35 cellular contexts compared by ENCODE assay signal in genomic region chr2:146226077-146226476, GRCh38.
A peak's percentile ranks its signal among the peaks of the same experiment; 100 is the strongest.
DNase-seq lines count a peak whose midpoint lies in the region; ATAC-seq and TF ChIP-seq lines count a peak whose summit lies in the region.
"Had no signal": no experiment of that assay in that cellular context is flagged by ENCODE, and none has a peak within 500 bp of the region (broad histone marks: within the 10 kb centered on the region; RNA-seq: fewer than 3 reads in every experiment).

No MANE protein-coding gene starts in this region.

- H3K36me3 ChIP-seq in neural cell (ENCODE audit: insufficient read depth, low read length) (no peaks in the 10 kb centered on the region), neuronal stem cell (replicated peaks in 1 of 2; ENCODE audit: control insufficient read depth in 2 of 2, insufficient read depth in 2 of 2, low read length in 2 of 2) (no peaks in the 10 kb centered on the region)
- H3K36me3 ChIP-seq: BE2C; BLaER1; BLaER1 treated with 17β-estradiol and CSF1 and Interleukin-3, amounts not matched to agents 10 nM and 100 nM had no signal

- H2BK5ac ChIP-seq in neuronal stem cell (ENCODE audit: low read length): no peak overlapping the region

- H3K4me1 ChIP-seq in neuronal stem cell (ENCODE audit: control insufficient read depth in 2 of 2, insufficient read depth in 1 of 2, low read depth in 1 of 2, low read length in 2 of 2) (no peaks in the 10 kb centered on the region), foreskin keratinocyte (no peaks in the 10 kb centered on the region)
- H3K4me1 ChIP-seq: A549, BE2C, BLaER1, Caco-2 had no signal

- TF ChIP-seq EP300 in neural cell (conservative IDR thresholded peaks at IDR 0.05; ENCODE audit: poor library complexity, severe bottlenecking): no peak

- intact Hi-C loops in activated CD4-positive, alpha-beta T cell treated with anti-CD3 and anti-CD28 coated beads for 36 hours (cut with DNase I, micrococcal nuclease): no loop called here

- H3K9ac ChIP-seq in neural cell (ENCODE audit: low read length): no peak overlapping the region
- no peak overlapping the region for H3K9ac ChIP-seq in neuronal stem cell (ENCODE audit: low read depth, low read length, poor library complexity)
- H3K9ac ChIP-seq: BLaER1; BLaER1 treated with 17β-estradiol and CSF1 and Interleukin-3, amounts not matched to agents 10 nM and 100 nM had no signal

- peak overlapping the region; percentile 66 for H3K27ac Mint-ChIP-seq in nephron progenitor cell
- H3K27ac Mint-ChIP-seq in activated CD4-positive, alpha-beta T cell treated with anti-CD3 and anti-CD28 coated beads for 36 hours: no peak overlapping the region
- H3K27ac Mint-ChIP-seq: B cell; CD4-positive, alpha-beta memory T cell; CD4-positive, alpha-beta T cell; CD4-positive, CD25-positive, alpha-beta regulatory T cell; CD8-positive, alpha-beta memory T cell; CD8-positive, alpha-beta T cell had no signal

- H4K8ac ChIP-seq in neuronal stem cell (ENCODE audit: low read depth, low read length): no peak overlapping the region

- peaks cover 49% of the 10 kb centered on the region for H3K4me1 Mint-ChIP-seq in nephron progenitor cell
- no peaks in the 10 kb centered on the region for H3K4me1 Mint-ChIP-seq in activated CD4-positive, alpha-beta T cell treated with anti-CD3 and anti-CD28 coated beads for 36 hours
- H3K4me1 Mint-ChIP-seq: CD14-positive monocyte; CD4-positive, alpha-beta memory T cell; CD4-positive, CD25-positive, alpha-beta regulatory T cell; CD8-positive, alpha-beta memory T cell had no signal

- H3K4ac ChIP-seq in neuronal stem cell (ENCODE audit: low read length): no peak overlapping the region

- H3K4me3 Mint-ChIP-seq in nephron progenitor cell: no peak overlapping the region
- H3K4me3 Mint-ChIP-seq in activated CD4-positive, alpha-beta T cell treated with anti-CD3 and anti-CD28 coated beads for 36 hours: no peak overlapping the region
- H3K4me3 Mint-ChIP-seq: B cell; CD14-positive monocyte; CD4-positive, alpha-beta memory T cell; CD4-positive, alpha-beta T cell; CD4-positive, CD25-positive, alpha-beta regulatory T cell; CD8-positive, alpha-beta memory T cell; CD8-positive, alpha-beta T cell had no signal

- no peaks in the 10 kb centered on the region for H3K36me3 Mint-ChIP-seq in nephron progenitor cell (ENCODE audit: low read depth)
- H3K36me3 Mint-ChIP-seq in activated CD4-positive, alpha-beta T cell treated with anti-CD3 and anti-CD28 coated beads for 36 hours (ENCODE audit: low read depth): no peaks in the 10 kb centered on the region
- H3K36me3 Mint-ChIP-seq: CD14-positive monocyte; CD4-positive, alpha-beta memory T cell; CD4-positive, CD25-positive, alpha-beta regulatory T cell; CD8-positive, alpha-beta memory T cell; CD8-positive, alpha-beta T cell had no signal

- WGBS in neuronal stem cell (ENCODE audit: extremely low coverage in 2 of 2, insufficient read length in 2 of 2, insufficient replicate concordance in 1 of 2), 2 donors: no CpG with 5 or more reads among the region's 2 CpGs

- H3K9me3 ChIP-seq in neural cell (ENCODE audit: low read length) (no peaks in the 10 kb centered on the region), neuronal stem cell (replicated peaks in 1 of 2; ENCODE audit: control insufficient read depth in 2 of 2, insufficient read depth in 1 of 2, low read depth in 1 of 2, low read length in 2 of 2) (no peaks in the 10 kb centered on the region)
- H3K9me3 ChIP-seq: A549; BE2C; BLaER1; BLaER1 treated with 17β-estradiol and CSF1 and Interleukin-3, amounts not matched to agents 10 nM and 100 nM; Caco-2 had no signal

- H2BK15ac ChIP-seq in neuronal stem cell (ENCODE audit: low read length): no peak overlapping the region

- DNase-seq in HEK293T (ENCODE audit: extremely low spot score) (no peak), nephron progenitor cell (no peak), neuronal stem cell (ENCODE audit: low spot score) (no peak), foreskin keratinocyte (no peak)
- DNase-seq in activated CD4-positive, alpha-beta T cell treated with anti-CD3 and anti-CD28 coated beads for 36 hours: no peak
- DNase-seq in stimulated activated naive CD8-positive, alpha-beta T cell treated with anti-CD3 and anti-CD28 coated beads, Interleukin-15, Interleukin-2, amounts not matched to agents 100 U/mL and 50 U/mL, for 24 hours: no peak
- DNase-seq: 8988T; ACHN; AML-193; BE2C; C1 segment of cervical spinal cord; Caco-2; Calu3; CD4-positive, alpha-beta memory T cell; CD4-positive, alpha-beta T cell; CD4-positive, CD25-positive, alpha-beta regulatory T cell; CD8-positive, alpha-beta memory T cell; CD8-positive, alpha-beta T cell; COR-L47; DMS 273 treated with DMSO at 0.1 percent for 48 hours; DMS153; DMS53; DMS79; DMS79 treated with DMSO at 0.1 percent for 48 hours; DND-41; EL had no signal

- no peak overlapping the region for H2BK120ac ChIP-seq in neuronal stem cell (ENCODE audit: low read depth, low read length)

- no peak overlapping the region for H3K23ac ChIP-seq in neuronal stem cell (ENCODE audit: low read depth, low read length, poor library complexity)

- H3K14ac ChIP-seq in neuronal stem cell (ENCODE audit: low read length): peak overlapping the region; percentile 47

- POLR2A ChIA-PET in HEK293T (lab: Yijun Ruan, JAX): no interaction called here
- POLR2A ChIA-PET in activated CD4-positive, alpha-beta T cell treated with anti-CD3 and anti-CD28 coated beads for 36 hours (lab: Charles Lee): no interaction called here

- H3F3A ChIP-seq in neural cell (ENCODE audit: insufficient read depth, low read length, poor library complexity, severe bottlenecking): no peaks in the 10 kb centered on the region

- CTCF ChIA-PET in HEK293T (lab: Yijun Ruan, JAX): no interaction called here
- CTCF ChIA-PET in activated CD4-positive, alpha-beta T cell treated with anti-CD3 and anti-CD28 coated beads for 36 hours (lab: Charles Lee): no interaction called here

- H3K4me3 ChIP-seq in neural cell (ENCODE audit: low read length) (no peak overlapping the region), neuronal stem cell (ENCODE audit: low read length in 2 of 2) (no peak overlapping the region)
- H3K4me3 ChIP-seq: A549; BLaER1; BLaER1 treated with 17β-estradiol and CSF1 and Interleukin-3, amounts not matched to agents 10 nM and 100 nM had no signal

- no peak overlapping the region for H2BK12ac ChIP-seq in neuronal stem cell (ENCODE audit: low read length)

- H3K4me2 ChIP-seq in neural cell (ENCODE audit: low read length) (no peak overlapping the region), neuronal stem cell (ENCODE audit: insufficient read depth, low read length, poor library complexity, severe bottlenecking) (no peak overlapping the region)
- H3K4me2 ChIP-seq: A549; BLaER1; BLaER1 treated with 17β-estradiol and CSF1 and Interleukin-3, amounts not matched to agents 10 nM and 100 nM had no signal

- no peaks in the 10 kb centered on the region for H3K9me2 ChIP-seq in neural cell (ENCODE audit: insufficient read depth, low read length)

- H3K27me3 Mint-ChIP-seq in nephron progenitor cell (ENCODE audit: low read depth, poor library complexity): no peaks in the 10 kb centered on the region
- no peaks in the 10 kb centered on the region for H3K27me3 Mint-ChIP-seq in activated CD4-positive, alpha-beta T cell treated with anti-CD3 and anti-CD28 coated beads for 36 hours
- H3K27me3 Mint-ChIP-seq: B cell; CD4-positive, alpha-beta memory T cell; CD4-positive, alpha-beta T cell; CD4-positive, CD25-positive, alpha-beta regulatory T cell; CD8-positive, alpha-beta memory T cell had no signal

- H3K9me3 Mint-ChIP-seq in nephron progenitor cell: no peaks in the 10 kb centered on the region
- peaks cover 3% of the 10 kb centered on the region for H3K9me3 Mint-ChIP-seq in activated CD4-positive, alpha-beta T cell treated with anti-CD3 and anti-CD28 coated beads for 36 hours (ENCODE audit: low read depth)

- TF ChIP-seq CTCF in nephron progenitor cell (IDR thresholded peaks at IDR 0.05) (no peak), neural cell (IDR thresholded peaks at IDR 0.05; ENCODE audit: poor library complexity, severe bottlenecking) (no peak), foreskin keratinocyte (conservative IDR thresholded peaks at IDR 0.05) (no peak)

- H3K18ac ChIP-seq in neuronal stem cell (ENCODE audit: low read length): no peak overlapping the region

- H3K27ac ChIP-seq in neural cell (ENCODE audit: low read length): no peak overlapping the region
- H3K27ac ChIP-seq in neuronal stem cell (replicated peaks; ENCODE audit: low read length): no peak overlapping the region
- no peak overlapping the region for H3K27ac ChIP-seq in foreskin keratinocyte
- H3K27ac ChIP-seq: 22Rv1; A549; BLaER1; BLaER1 treated with 17β-estradiol and CSF1 and Interleukin-3, amounts not matched to agents 10 nM and 100 nM; C4-2B had no signal

- no peak overlapping the region for H2AK5ac ChIP-seq in neuronal stem cell (ENCODE audit: low read depth, low read length)

- no peak for TF ChIP-seq RAD21 in neural cell (conservative IDR thresholded peaks at IDR 0.05)

- no peaks in the 10 kb centered on the region for H3K79me1 ChIP-seq in neuronal stem cell (ENCODE audit: low read depth, low read length)

- H4K20me1 ChIP-seq in neural cell (ENCODE audit: insufficient read depth): no peaks in the 10 kb centered on the region
- H4K20me1 ChIP-seq: BLaER1; BLaER1 treated with 17β-estradiol and CSF1 and Interleukin-3, amounts not matched to agents 10 nM and 100 nM had no signal

- H3K79me2 ChIP-seq in neural cell (replicated peaks; ENCODE audit: insufficient read depth, low read length): no peaks in the 10 kb centered on the region

- H4K91ac ChIP-seq in neuronal stem cell (ENCODE audit: low read depth, low read length, poor library complexity): no peak overlapping the region

- H2AFZ ChIP-seq in neural cell (ENCODE audit: low read depth, low read length) (no peak overlapping the region), neuronal stem cell (ENCODE audit: low read length) (no peak overlapping the region)

- ATAC-seq in GM18517 (IDR thresholded peaks at IDR 0.05; ENCODE audit: unreplicated experiment) (no peak), foreskin keratinocyte (no peak)
- no peak for ATAC-seq in activated CD4-positive, alpha-beta T cell treated with anti-CD3 and anti-CD28 coated beads for 36 hours
- no peak for ATAC-seq in stimulated activated naive CD8-positive, alpha-beta T cell treated with anti-CD3 and anti-CD28 coated beads, Interleukin-15, Interleukin-2, amounts not matched to agents 100 U/mL and 50 U/mL, for 24 hours
- ATAC-seq: A549; CD8-positive, alpha-beta T cell had no signal

- no peaks in the 10 kb centered on the region for H3K27me3 ChIP-seq in neural cell (ENCODE audit: insufficient read depth, low read depth, low read length)
- H3K27me3 ChIP-seq in neuronal stem cell (ENCODE audit: control insufficient read depth in 3 of 3, insufficient read depth in 3 of 3, low read depth in 1 of 3, low read length in 3 of 3): no peaks in the 10 kb centered on the region
- H3K27me3 ChIP-seq in foreskin keratinocyte: no peaks in the 10 kb centered on the region
- H3K27me3 ChIP-seq: BE2C; BLaER1; BLaER1 treated with 17β-estradiol and CSF1 and Interleukin-3, amounts not matched to agents 10 nM and 100 nM had no signal

TF ChIP-seq in HEK293T, 16 proteins besides CTCF, POLR2A, EP300 and RAD21 (continues in another document):
- TF ChIP-seq SUZ12 (IDR thresholded peaks at IDR 0.05) (no peak), FOXA1 (IDR thresholded peaks at IDR 0.05) (no peak), L3MBTL2 (conservative IDR thresholded peaks at IDR 0.05) (no peak)
